32 cellular contexts compared by ENCODE assay signal in the genomic region with DNA sequence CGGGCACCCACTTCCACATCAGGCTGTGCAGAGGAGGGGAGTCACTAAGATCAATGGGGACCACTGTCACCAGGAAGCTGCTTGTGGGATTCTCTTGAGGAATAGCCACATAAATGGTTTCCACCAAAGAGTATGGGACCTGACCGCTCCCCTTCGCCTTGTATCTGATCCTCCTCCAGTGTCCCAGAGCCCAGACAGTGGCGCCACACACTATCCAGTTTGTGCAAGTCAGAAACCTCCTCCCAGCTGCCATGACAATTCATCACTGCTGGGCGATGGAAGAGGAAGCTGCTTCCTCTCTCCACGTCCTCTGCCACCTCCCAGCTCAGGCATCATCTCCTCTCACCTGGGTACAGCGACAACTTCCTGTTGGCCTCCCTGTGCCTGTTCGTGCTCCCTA.
"Had no signal": no experiment of that assay in that cellular context is flagged by ENCODE, and none has a peak within 500 bp of the region (broad histone marks: within the 10 kb centered on the region; RNA-seq: fewer than 3 reads in every experiment).

No MANE protein-coding gene starts in this region.

- H3K4me3 ChIP-seq: adrenal gland, ascending aorta, body of pancreas, breast epithelium, cardiac muscle cell had no signal

- H3K27ac ChIP-seq: adrenal gland, ascending aorta, body of pancreas, brain microvascular endothelial cell, breast epithelium, cardiac muscle cell had no signal

- H3K27me3 ChIP-seq: adrenal gland, ascending aorta, body of pancreas, brain microvascular endothelial cell, breast epithelium, cardiac muscle cell had no signal

- H3K4me1 ChIP-seq: breast epithelium had no signal

- H3K9me3 ChIP-seq: adrenal gland, ascending aorta, body of pancreas, breast epithelium had no signal

- H3K36me3 ChIP-seq: adrenal gland, ascending aorta, brain microvascular endothelial cell, breast epithelium, cardiac muscle cell had no signal

- ATAC-seq: activated naive CD4-positive, alpha-beta T cell treated with anti-CD3 and anti-CD28 coated beads, Interleukin-2, amount 50 U/mL, for 72 hours; activated naive CD8-positive, alpha-beta T cell treated with anti-CD3 and anti-CD28 coated beads, Interleukin-2, amount 50 U/mL, for 24 hours; activated T-cell treated with anti-CD3 and anti-CD28 coated beads, Interleukin-2, amount 50 U/mL, for 4 hours; activated T-cell treated with anti-CD3 and anti-CD28 coated beads, Interleukin-2, amount 50 U/mL, for 72 hours; activated T-helper 17 cell treated with anti-CD3 and anti-CD28 coated beads, Interleukin-2, amount 50 U/mL, for 72 hours; body of pancreas had no signal

- DNase-seq: activated effector memory CD4-positive, alpha-beta T cell treated with anti-CD3 and anti-CD28 coated beads, Interleukin-2, amount 50 U/mL, for 16 hours; activated effector memory CD4-positive, alpha-beta T cell treated with Interleukin-2 at 50 U/mL for 16 hours; activated gamma-delta T cell; activated gamma-delta T cell treated with Interleukin-2 at 50 U/mL for 16 hours; activated naive CD4-positive, alpha-beta T cell; activated naive CD4-positive, alpha-beta T cell treated with anti-CD3 and anti-CD28 coated beads for 36 hours; activated naive CD4-positive, alpha-beta T cell treated with anti-CD3 and anti-CD28 coated beads, Interleukin-2, amount 10 ng/mL, durations not matched to agents 7 days and 5 days; activated naive CD4-positive, alpha-beta T cell treated with anti-CD3 and anti-CD28 coated beads, Interleukin-2, amount 50 U/mL, for 16 hours; activated naive CD4-positive, alpha-beta T cell treated with Interleukin-2 at 50 U/mL for 16 hours; activated naive CD8-positive, alpha-beta T cell treated with anti-CD3 and anti-CD28 coated beads for 36 hours; activated naive CD8-positive, alpha-beta T cell treated with anti-CD3 and anti-CD28 coated beads, Interleukin-2, amount 10 ng/mL, durations not matched to agents 7 days and 5 days; activated naive CD8-positive, alpha-beta T cell treated with anti-CD3 and anti-CD28 coated beads, Interleukin-2, amount 50 U/mL, for 24 hours; activated T-cell treated with anti-CD3 and anti-CD28 coated beads, Interleukin-2, amount 50 U/mL, for 1 hour; activated T-cell treated with anti-CD3 and anti-CD28 coated beads, Interleukin-2, amount 50 U/mL, for 24 hours; activated T-cell treated with anti-CD3 and anti-CD28 coated beads, Interleukin-2, amount 50 U/mL, for 4 hours; activated T-cell treated with anti-CD3 and anti-CD28 coated beads, Interleukin-2, amount 50 U/mL, for 48 hours; activated T-cell treated with anti-CD3 and anti-CD28 coated beads, Interleukin-2, amount 50 U/mL, for 72 hours; adrenal gland; amniotic stem cell; amygdala; anterior cingulate cortex; aorta; body of pancreas; brain microvascular endothelial cell; caudate nucleus; cerebellar nuclear complex had no signal

- FAIRE-seq: astrocyte had no signal
